Comparison of ENCODE assay signal across 8 cellular contexts in the genomic region with DNA sequence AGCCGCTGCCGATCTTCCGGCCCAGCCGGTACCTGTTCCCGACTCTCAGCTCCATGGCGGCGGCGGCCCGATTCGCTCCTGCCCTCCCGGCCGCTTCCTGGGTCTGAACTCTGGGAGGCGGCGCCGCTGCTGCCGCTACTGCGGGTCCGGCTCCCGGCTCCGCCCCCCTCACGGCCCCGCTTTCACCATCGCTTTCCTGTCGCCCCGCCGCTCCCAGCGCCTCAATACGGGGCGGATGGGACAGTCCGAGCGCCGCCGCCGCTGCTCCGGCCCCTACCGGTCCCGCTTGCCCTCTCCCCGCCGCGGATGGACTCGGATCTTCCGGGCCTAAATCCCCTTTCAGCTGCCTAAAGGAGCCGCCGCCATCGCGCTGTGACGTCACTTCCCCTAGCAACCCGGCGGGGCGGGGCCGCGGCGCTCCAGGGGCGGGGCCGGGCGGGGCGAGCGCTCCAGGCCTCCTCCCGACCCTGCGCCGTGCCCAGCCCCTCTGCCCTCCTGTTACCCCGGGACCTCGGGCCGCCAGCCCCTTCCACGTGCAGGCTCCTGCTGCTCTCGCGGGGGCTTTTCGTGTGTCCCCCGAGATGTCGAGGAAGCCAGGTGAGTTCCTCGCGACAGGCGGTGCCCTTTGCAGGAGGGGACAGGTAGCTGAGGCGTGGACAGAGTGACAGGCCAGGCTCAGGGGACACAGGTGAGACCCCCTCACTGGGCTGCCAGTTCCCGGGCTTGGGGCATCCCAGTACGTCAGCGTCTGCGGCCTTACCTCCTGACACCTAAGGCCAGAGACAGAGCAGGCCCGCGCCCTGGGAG. TPM values are rescaled to one million over a fixed set of nuclear protein-coding genes. Genes with fewer than 3 reads are reported as not detected.
A peak's percentile ranks its signal among the peaks of the same experiment; 100 is the strongest.
DNase-seq lines count a peak whose midpoint lies in the region; ATAC-seq, FAIRE-seq and TF ChIP-seq lines count a peak whose summit lies in the region.

A gene (minus strand): TSS at position 374 of the 807 bp plus-strand sequence. CDS start 319 bp downstream, at position 55.

- in situ Hi-C loops in mammary epithelial cell (cut with MboI; ENCODE audit: low sequenced_read_pairs in 2 of 2): no loop called here

- peaks cover 53% of the 10 kb centered on the region for H3K4me1 Mint-ChIP-seq in WTC11

- H3K27ac ChIP-seq in mammary epithelial cell (ENCODE audit: insufficient read depth, low read depth, low read length) (peak within 1 kb of the TSS; percentile 69), small intestine (ENCODE audit: low read depth in 1 of 2, low read length in 1 of 2) (peak within 1 kb of the TSS; percentile 94 to 97)

- peak within 1 kb of the TSS; percentile 36 for H3K9ac ChIP-seq in mammary epithelial cell (ENCODE audit: insufficient read depth, low read length)

- FAIRE-seq in small intestine (lab: Jason Lieb, UNC): no peak

- DNase-seq in A172 (ENCODE audit: low spot score) (peak; percentile 80), NCI-H2227 (lab: John Stamatoyannopoulos, UW; ENCODE audit: unreplicated experiment) (peak; percentile 91), WTC11 (ENCODE audit: low spot score) (peak; percentile 93), mammary epithelial cell (peak; percentile 85), iPS-NIHi7 (ENCODE audit: extremely low spot score) (peak; percentile 97), small intestine (peak; percentile 87)

- no peaks in the 10 kb centered on the region for H3K9me3 Mint-ChIP-seq in WTC11

- dilution Hi-C loops in mammary epithelial cell (cut with HindIII; ENCODE audit: low sequenced_read_pairs): loop anchor here (10.0 kb wide), 3 partner anchors 61 to 389 kb away; a partner anchor contains a TSS

- CTCF ChIA-PET in WTC11 (lab: Charles Lee) (interaction anchor here (0.7 to 1.2 kb wide), 5 partner anchors 18 to 340 kb away, joined by 3 to 4 read pairs (median 3); no protein-coding TSS in a partner anchor), mammary epithelial cell (lab: Charles Lee; ENCODE audit: low non-redundant PET) (no interaction called here)

- peaks cover 8% of the 10 kb centered on the region for H4K20me1 ChIP-seq in mammary epithelial cell (ENCODE audit: insufficient read depth, low read length)

- ATAC-seq in GM18867 (IDR thresholded peaks at IDR 0.05; ENCODE audit: unreplicated experiment) (peak; percentile 69), HG03103 (IDR thresholded peaks at IDR 0.05; ENCODE audit: low read depth, unreplicated experiment) (peak; percentile 54), WTC11 (peak; percentile 84)

- H3K79me2 ChIP-seq in mammary epithelial cell (ENCODE audit: insufficient read depth, low read length): peaks cover 52% of the 10 kb centered on the region

- H3K4me2 ChIP-seq in mammary epithelial cell (ENCODE audit: insufficient read depth, low read depth, low read length): peak within 1 kb of the TSS; percentile 93

- no peaks in the 10 kb centered on the region; the same call in 1 of the 2 replicates for H3K27me3 Mint-ChIP-seq in WTC11 (ENCODE audit: low read depth)

- POLR2A ChIA-PET in WTC11 (lab: Charles Lee): interaction anchor here (1.5 kb wide), 1 partner anchor 19 kb away, joined by 5 read pairs; no protein-coding TSS in a partner anchor

- intact Hi-C loops in mammary epithelial cell (cut with micrococcal nuclease): loop anchor here (1.0 to 2.0 kb wide), 2 partner anchors 23 to 48 kb away; no protein-coding TSS in a partner anchor

- H3K4me1 ChIP-seq in mammary epithelial cell (ENCODE audit: insufficient read depth, low read length) (peaks cover 33% of the 10 kb centered on the region), small intestine (ENCODE audit: control insufficient read depth in 2 of 2, insufficient read depth in 1 of 2, low read depth in 1 of 2, low read length in 1 of 2) (peaks cover 8 to 16% of the 10 kb centered on the region in 2 donors)

- H3K27me3 ChIP-seq in mammary epithelial cell (ENCODE audit: insufficient read depth, low read length) (no peaks in the 10 kb centered on the region), small intestine (ENCODE audit: control insufficient read depth in 2 of 2, insufficient read depth in 2 of 2, low read length in 2 of 2) (no peaks in the 10 kb centered on the region)

- peak within 1 kb of the TSS; percentile 91 for H2AFZ ChIP-seq in mammary epithelial cell (ENCODE audit: low read depth, low read length)

- peak within 1 kb of the TSS; percentile 99 for H3K27ac Mint-ChIP-seq in WTC11

- TF ChIP-seq CTCF in WTC11 (IDR thresholded peaks at IDR 0.05) (no peak), mammary epithelial cell (conservative IDR thresholded peaks at IDR 0.05 in 1 of 2, IDR thresholded peaks at IDR 0.05 in 1 of 2; ENCODE audit: extremely low read depth in 1 of 2, insufficient read depth in 1 of 2, low read depth in 1 of 2, low read length in 2 of 2) (no peak)

- H3K9me3 ChIP-seq in mammary epithelial cell (replicated peaks; ENCODE audit: insufficient read depth, low read length) (no peaks in the 10 kb centered on the region), small intestine (ENCODE audit: control insufficient read depth, low read depth) (no peaks in the 10 kb centered on the region)

- 20% methylated on average over 10 of the region's 80 CpGs for WGBS in mammary epithelial cell (ENCODE audit: low coverage, missing lambda C conversion rate)
- WGBS in small intestine, 3 donors: 3 to 5% (median 4%) methylated on average over 54 to 80 of the region's 80 CpGs

- H3K36me3 Mint-ChIP-seq in WTC11: peaks cover 24% of the 10 kb centered on the region

- peak within 1 kb of the TSS; percentile 92 for H3K4me3 Mint-ChIP-seq in WTC11

- peaks cover 15% of the 10 kb centered on the region for H3K36me3 ChIP-seq in mammary epithelial cell (ENCODE audit: insufficient read depth, low read length)
- peaks cover 0 to 2% of the 10 kb centered on the region in 2 donors for H3K36me3 ChIP-seq in small intestine (ENCODE audit: control insufficient read depth in 2 of 2, insufficient read depth in 2 of 2, low read length in 2 of 2)

- BruUV-seq in mammary epithelial cell (replicated peaks; lab: Mats Ljungman, UMichigan): no TSS peak

- H3K4me3 ChIP-seq in mammary epithelial cell (replicated peaks in 1 of 3; ENCODE audit: insufficient read depth in 1 of 3, low read depth in 2 of 3, low read length in 3 of 3): peak within 1 kb of the TSS; percentile 74 to 84 (median 81)
- H3K4me3 ChIP-seq in small intestine (ENCODE audit: low read depth in 1 of 2, low read length in 2 of 2): peak within 1 kb of the TSS; percentile 96 to 99

TF ChIP-seq in WTC11, 78 proteins besides CTCF, POLR2A, EP300 and RAD21 (continues in another document):
- no peak for TF ChIP-seq PRRX2 (CRISPR knock-in tag; IDR thresholded peaks at IDR 0.05)
- peak; percentile 60; the same call in 1 of the 2 replicates for TF ChIP-seq GABPB1 (CRISPR knock-in tag; IDR thresholded peaks at IDR 0.05)
- TF ChIP-seq, protein P1, sequence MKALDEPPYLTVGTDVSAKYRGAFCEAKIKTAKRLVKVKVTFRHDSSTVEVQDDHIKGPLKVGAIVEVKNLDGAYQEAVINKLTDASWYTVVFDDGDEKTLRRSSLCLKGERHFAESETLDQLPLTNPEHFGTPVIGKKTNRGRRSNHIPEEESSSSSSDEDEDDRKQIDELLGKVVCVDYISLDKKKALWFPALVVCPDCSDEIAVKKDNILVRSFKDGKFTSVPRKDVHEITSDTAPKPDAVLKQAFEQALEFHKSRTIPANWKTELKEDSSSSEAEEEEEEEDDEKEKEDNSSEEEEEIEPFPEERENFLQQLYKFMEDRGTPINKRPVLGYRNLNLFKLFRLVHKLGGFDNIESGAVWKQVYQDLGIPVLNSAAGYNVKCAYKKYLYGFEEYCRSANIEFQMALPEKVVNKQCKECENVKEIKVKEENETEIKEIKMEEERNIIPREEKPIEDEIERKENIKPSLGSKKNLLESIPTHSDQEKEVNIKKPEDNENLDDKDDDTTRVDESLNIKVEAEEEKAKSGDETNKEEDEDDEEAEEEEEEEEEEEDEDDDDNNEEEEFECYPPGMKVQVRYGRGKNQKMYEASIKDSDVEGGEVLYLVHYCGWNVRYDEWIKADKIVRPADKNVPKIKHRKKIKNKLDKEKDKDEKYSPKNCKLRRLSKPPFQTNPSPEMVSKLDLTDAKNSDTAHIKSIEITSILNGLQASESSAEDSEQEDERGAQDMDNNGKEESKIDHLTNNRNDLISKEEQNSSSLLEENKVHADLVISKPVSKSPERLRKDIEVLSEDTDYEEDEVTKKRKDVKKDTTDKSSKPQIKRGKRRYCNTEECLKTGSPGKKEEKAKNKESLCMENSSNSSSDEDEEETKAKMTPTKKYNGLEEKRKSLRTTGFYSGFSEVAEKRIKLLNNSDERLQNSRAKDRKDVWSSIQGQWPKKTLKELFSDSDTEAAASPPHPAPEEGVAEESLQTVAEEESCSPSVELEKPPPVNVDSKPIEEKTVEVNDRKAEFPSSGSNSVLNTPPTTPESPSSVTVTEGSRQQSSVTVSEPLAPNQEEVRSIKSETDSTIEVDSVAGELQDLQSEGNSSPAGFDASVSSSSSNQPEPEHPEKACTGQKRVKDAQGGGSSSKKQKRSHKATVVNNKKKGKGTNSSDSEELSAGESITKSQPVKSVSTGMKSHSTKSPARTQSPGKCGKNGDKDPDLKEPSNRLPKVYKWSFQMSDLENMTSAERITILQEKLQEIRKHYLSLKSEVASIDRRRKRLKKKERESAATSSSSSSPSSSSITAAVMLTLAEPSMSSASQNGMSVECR (CRISPR knock-in tag; IDR thresholded peaks at IDR 0.05; ENCODE audit: borderline replicate concordance): peak; percentile 64; the same call in 1 of the 2 replicates
- TF ChIP-seq, protein P2, sequence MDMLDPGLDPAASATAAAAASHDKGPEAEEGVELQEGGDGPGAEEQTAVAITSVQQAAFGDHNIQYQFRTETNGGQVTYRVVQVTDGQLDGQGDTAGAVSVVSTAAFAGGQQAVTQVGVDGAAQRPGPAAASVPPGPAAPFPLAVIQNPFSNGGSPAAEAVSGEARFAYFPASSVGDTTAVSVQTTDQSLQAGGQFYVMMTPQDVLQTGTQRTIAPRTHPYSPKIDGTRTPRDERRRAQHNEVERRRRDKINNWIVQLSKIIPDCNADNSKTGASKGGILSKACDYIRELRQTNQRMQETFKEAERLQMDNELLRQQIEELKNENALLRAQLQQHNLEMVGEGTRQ (CRISPR knock-in tag; IDR thresholded peaks at IDR 0.05): 0 out of 2 replicates have a peak, but pooled peaks have one; percentile 25
- peak; percentile 93 for TF ChIP-seq CREM (CRISPR knock-in tag; IDR thresholded peaks at IDR 0.05)
- TF ChIP-seq SP1 (CRISPR knock-in tag; conservative IDR thresholded peaks at IDR 0.05): peak; percentile 80
- TF ChIP-seq ETV6 (CRISPR knock-in tag; IDR thresholded peaks at IDR 0.05): peak; percentile 73; the same call in 1 of the 2 replicates
- no peak for TF ChIP-seq ZNF138 (CRISPR knock-in tag; conservative IDR thresholded peaks at IDR 0.05)
- no peak for TF ChIP-seq NR1H2 (CRISPR knock-in tag; IDR thresholded peaks at IDR 0.05)

RNA-seq across cellular contexts. Expression of the gene that starts here (rescaled TPM):
- 19.9 and 20.9 TPM in 2 replicates for total RNA-seq in A172 (2014; rRNA removed; shearing (Covaris generic))
- total RNA-seq in WTC11 (2021): 101 to 111 TPM (median 107 TPM) in 3 replicates
- total RNA-seq in mammary epithelial cell: 100 to 1,000 TPM in 1 of 2 donors, 10 to 100 TPM in 1; 68.7 to 163 TPM
- 146 TPM for polyA plus RNA-seq in mammary epithelial cell
- polyA minus RNA-seq in mammary epithelial cell: 216 TPM
- polyA plus RNA-seq in small intestine: 100 to 1,000 TPM; 111 to 148 (median 146) TPM

Comparison
In these comparisons a context has a peak if more than half of its experiments do, and no peak if none do; other contexts are left out.
1. Peak in every context shown above with its lines: DNase-seq, ATAC-seq, H3K4me3 ChIP-seq and H3K27ac ChIP-seq.